Comparison of ENCODE assay signal across 21 cellular contexts in the genomic region with DNA sequence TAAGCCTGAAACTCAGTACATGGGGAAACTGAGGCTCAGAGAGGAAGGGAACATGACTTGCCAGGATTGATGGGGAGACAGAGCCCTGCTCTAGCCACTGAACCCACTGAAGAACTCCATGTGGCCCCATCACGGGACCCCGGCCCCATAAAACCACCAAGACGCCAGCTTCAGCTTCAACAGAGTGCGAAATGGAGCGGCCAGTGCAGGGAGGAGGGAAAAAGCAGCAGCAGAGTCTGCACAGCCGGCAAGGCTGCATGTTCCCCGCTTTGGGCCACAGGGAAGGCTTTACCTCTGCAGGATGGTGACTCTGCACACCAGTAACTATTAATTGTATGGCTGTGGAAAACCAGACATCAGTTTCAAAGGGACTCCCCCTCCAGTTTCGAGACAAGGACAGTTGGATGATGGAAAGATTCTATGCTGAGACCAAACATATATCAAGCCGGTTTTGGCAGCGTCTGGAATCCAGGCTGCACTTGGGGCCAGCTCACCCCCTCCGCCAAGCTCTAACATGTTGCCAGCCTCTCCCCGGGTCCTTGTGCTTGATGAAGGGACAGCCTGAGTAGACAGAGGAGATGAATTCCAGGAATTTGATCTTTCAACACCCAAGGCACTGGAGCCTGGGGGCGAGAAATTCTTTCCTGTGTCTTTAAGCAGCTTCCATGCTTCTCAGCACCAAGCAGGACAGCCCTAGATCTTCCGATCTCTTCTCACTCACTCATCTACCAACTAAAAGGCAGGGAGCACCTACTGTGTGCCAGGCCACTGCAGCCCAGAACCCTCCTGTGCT. TPM values are rescaled to one million over a fixed set of nuclear protein-coding genes. Genes with fewer than 3 reads are reported as not detected.
A peak's percentile ranks its signal among the peaks of the same experiment; 100 is the strongest.
DNase-seq lines count a peak whose midpoint lies in the region; ATAC-seq and TF ChIP-seq lines count a peak whose summit lies in the region.
"Had no signal": no experiment of that assay in that cellular context is flagged by ENCODE, and none has a peak within 500 bp of the region (broad histone marks: within the 10 kb centered on the region; RNA-seq: fewer than 3 reads in every experiment).

No MANE protein-coding gene starts in this region.

- H3K4me1 ChIP-seq in RWPE2 (ENCODE audit: insufficient read depth, poor library complexity, severe bottlenecking) (peaks cover 9% of the 10 kb centered on the region), smooth muscle cell (ENCODE audit: low read depth) (no peaks in the 10 kb centered on the region)
- H3K4me1 ChIP-seq: heart right ventricle had no signal

- peak overlapping the region; percentile 4 for H3K4me2 ChIP-seq in smooth muscle cell

- H3K27me3 Mint-ChIP-seq in activated CD8-positive, alpha-beta memory T cell treated with anti-CD3 and anti-CD28 coated beads, Interleukin-2, amount 10 ng/mL, durations not matched to agents 7 days and 5 days = peaks cover 17% of the 10 kb centered on the region

- TF ChIP-seq CTCF in RWPE2 (IDR thresholded peaks at IDR 0.05; ENCODE audit: poor library complexity, severe bottlenecking) = no peak
- TF ChIP-seq CTCF in smooth muscle cell (IDR thresholded peaks at IDR 0.05; ENCODE audit: borderline replicate concordance, insufficient read depth, poor library complexity, severe bottlenecking) = no peak

- DNase-seq in activated CD8-positive, alpha-beta memory T cell treated with anti-CD3 and anti-CD28 coated beads, Interleukin-2, amount 10 ng/mL, durations not matched to agents 7 days and 5 days = peak; percentile 21
- DNase-seq in activated CD8-positive, alpha-beta memory T cell treated with anti-CD3 and anti-CD28 coated beads, Interleukin-2, amount 50 U/mL, for 48 hours = no peak
- DNase-seq in RWPE2 (ENCODE audit: low spot score) (no peak), iPS-NIHi11 (ENCODE audit: low spot score) (peak; percentile 7), smooth muscle cell (lab: John Stamatoyannopoulos, UW; ENCODE audit: unreplicated experiment) (no peak), Ammon's horn (ENCODE audit: low spot score) (no peak)
- DNase-seq: activated CD4-positive, alpha-beta memory T cell treated with anti-CD3 and anti-CD28 coated beads for 36 hours; heart right ventricle; HFFc6; left cardiac atrium; NCI-H1436 treated with DMSO at 0.1 percent for 48 hours; NCI-H2227 treated with DMSO at 0.1 percent for 48 hours; NK-92 treated with Interleukin-12 subunit alpha and Interleukin-12 subunit beta, amount 100 ng/mL, for 24 hours; stimulated activated naive CD4-positive, alpha-beta T cell had no signal

- H3K27me3 ChIP-seq in RWPE2 (ENCODE audit: insufficient read depth, poor library complexity, severe bottlenecking) = no peaks in the 10 kb centered on the region
- no peaks in the 10 kb centered on the region for H3K27me3 ChIP-seq in smooth muscle cell (ENCODE audit: low read depth)

- no peak overlapping the region for H3K9ac ChIP-seq in smooth muscle cell (ENCODE audit: low read depth)

- H2AFZ ChIP-seq in smooth muscle cell (ENCODE audit: low read depth) = no peak overlapping the region

- no peaks in the 10 kb centered on the region for H3K4me1 Mint-ChIP-seq in activated CD8-positive, alpha-beta memory T cell treated with anti-CD3 and anti-CD28 coated beads, Interleukin-2, amount 10 ng/mL, durations not matched to agents 7 days and 5 days
- H3K4me1 Mint-ChIP-seq: CD14-positive monocyte had no signal

- no peak for ATAC-seq in activated CD8-positive, alpha-beta memory T cell treated with anti-CD3 and anti-CD28 coated beads, Interleukin-2, amount 10 ng/mL, durations not matched to agents 7 days and 5 days
- ATAC-seq in RWPE2 (ENCODE audit: low read depth) (peak; percentile 88), GM21367 (IDR thresholded peaks at IDR 0.05; ENCODE audit: unreplicated experiment) (no peak), GM21528 (IDR thresholded peaks at IDR 0.05; ENCODE audit: low FRiP score, unreplicated experiment) (no peak)
- ATAC-seq: heart right ventricle, left cardiac atrium had no signal

- CTCF ChIA-PET in activated CD8-positive, alpha-beta memory T cell treated with anti-CD3 and anti-CD28 coated beads, Interleukin-2, amount 10 ng/mL, durations not matched to agents 7 days and 5 days (lab: Charles Lee) = no interaction called here

- H3K36me3 Mint-ChIP-seq in activated CD8-positive, alpha-beta memory T cell treated with anti-CD3 and anti-CD28 coated beads, Interleukin-2, amount 10 ng/mL, durations not matched to agents 7 days and 5 days = no peaks in the 10 kb centered on the region
- H3K36me3 Mint-ChIP-seq: activated CD4-positive, alpha-beta memory T cell treated with anti-CD3 and anti-CD28 coated beads for 36 hours; CD14-positive monocyte had no signal

- no peak overlapping the region for H3K27ac Mint-ChIP-seq in activated CD8-positive, alpha-beta memory T cell treated with anti-CD3 and anti-CD28 coated beads, Interleukin-2, amount 10 ng/mL, durations not matched to agents 7 days and 5 days
- H3K27ac Mint-ChIP-seq: activated CD4-positive, alpha-beta memory T cell treated with anti-CD3 and anti-CD28 coated beads for 36 hours; activated T-helper 1 cell treated with anti-CD3 and anti-CD28 coated beads, Interleukin-12 subunit alpha, Interleukin-12 subunit beta, Interleukin-2, Interleukin-4 antibody, amounts not matched to agents 30 ng/mL and 10 ng/mL and 1 ng/mL, durations not matched to agents 14 hours and 24 hours and 36 hours; HFFc6; progenitor cell of endocrine pancreas had no signal

- no peaks in the 10 kb centered on the region for H3K9me3 Mint-ChIP-seq in activated CD8-positive, alpha-beta memory T cell treated with anti-CD3 and anti-CD28 coated beads, Interleukin-2, amount 10 ng/mL, durations not matched to agents 7 days and 5 days (ENCODE audit: low read depth)
- H3K9me3 Mint-ChIP-seq: activated CD4-positive, alpha-beta memory T cell treated with anti-CD3 and anti-CD28 coated beads for 36 hours; activated T-helper 1 cell treated with anti-CD3 and anti-CD28 coated beads, Interleukin-12 subunit alpha, Interleukin-12 subunit beta, Interleukin-2, Interleukin-4 antibody, amounts not matched to agents 30 ng/mL and 10 ng/mL and 1 ng/mL, durations not matched to agents 14 hours and 24 hours and 36 hours; HFFc6 had no signal

- no peaks in the 10 kb centered on the region for H3K79me2 ChIP-seq in smooth muscle cell (ENCODE audit: low read depth)

- H3K36me3 ChIP-seq in RWPE2 (ENCODE audit: low read depth) (no peaks in the 10 kb centered on the region), smooth muscle cell (ENCODE audit: low read depth) (no peaks in the 10 kb centered on the region)
- H3K36me3 ChIP-seq: heart right ventricle had no signal

- H3K4me3 ChIP-seq in RWPE2 (ENCODE audit: severe bottlenecking) (no peak overlapping the region), smooth muscle cell (no peak overlapping the region)
- H3K4me3 ChIP-seq: heart right ventricle had no signal

- H4K20me1 ChIP-seq in smooth muscle cell (ENCODE audit: low read depth) = no peaks in the 10 kb centered on the region

- no peak overlapping the region for H3K4me3 Mint-ChIP-seq in activated CD8-positive, alpha-beta memory T cell treated with anti-CD3 and anti-CD28 coated beads, Interleukin-2, amount 10 ng/mL, durations not matched to agents 7 days and 5 days
- H3K4me3 Mint-ChIP-seq: activated CD4-positive, alpha-beta memory T cell treated with anti-CD3 and anti-CD28 coated beads for 36 hours; activated T-helper 1 cell treated with anti-CD3 and anti-CD28 coated beads, Interleukin-12 subunit alpha, Interleukin-12 subunit beta, Interleukin-2, Interleukin-4 antibody, amounts not matched to agents 30 ng/mL and 10 ng/mL and 1 ng/mL, durations not matched to agents 14 hours and 24 hours and 36 hours; CD14-positive monocyte; HFFc6 had no signal

- H3K9me3 ChIP-seq in RWPE2 (ENCODE audit: severe bottlenecking) = no peaks in the 10 kb centered on the region
- H3K9me3 ChIP-seq in smooth muscle cell (replicated peaks; ENCODE audit: low read depth) = no peaks in the 10 kb centered on the region
- H3K9me3 ChIP-seq: heart right ventricle had no signal

- 44% methylated on average over 14 of the region's 14 CpGs for WGBS in smooth muscle cell (ENCODE audit: low lambda C conversion rate)

- H3K27ac ChIP-seq in RWPE2 (ENCODE audit: poor library complexity, severe bottlenecking) = peak overlapping the region; percentile 12
- H3K27ac ChIP-seq in smooth muscle cell (ENCODE audit: low read depth) = no peak overlapping the region
- H3K27ac ChIP-seq: heart right ventricle, VCaP had no signal

- H3F3A ChIP-seq in smooth muscle cell (ENCODE audit: low read depth) = no peaks in the 10 kb centered on the region

RNA-seq across cellular contexts. Expression of a gene that starts 55.7 kb away (rescaled TPM):
- 10 to 100 TPM; 53.0 to 66.2 TPM for total RNA-seq in activated CD8-positive, alpha-beta memory T cell treated with anti-CD3 and anti-CD28 coated beads, Interleukin-2, amount 10 ng/mL, durations not matched to agents 7 days and 5 days
- total RNA-seq in smooth muscle cell = 3.0 and 3.6 TPM in 2 replicates
- 0.47 and 0.56 TPM in 2 replicates for polyA plus RNA-seq in smooth muscle cell
- polyA plus RNA-seq: CD14-positive monocyte, fibroblast of lung had no signal

Comparison
In these comparisons a context has a peak if more than half of its experiments do, and no peak if none do; other contexts are left out.
1. DNase-seq: peak in activated CD8-positive, alpha-beta memory T cell treated with anti-CD3 and anti-CD28 coated beads, Interleukin-2, amount 10 ng/mL, durations not matched to agents 7 days and 5 days (single experiment) and iPS-NIHi11 (single experiment); none in activated CD8-positive, alpha-beta memory T cell treated with anti-CD3 and anti-CD28 coated beads, Interleukin-2, amount 50 U/mL, for 48 hours (single experiment), RWPE2 (single experiment), smooth muscle cell (single experiment) and Ammon's horn (single experiment).
2. RNA of a gene that starts 55.7 kb away (total RNA-seq): 53.0 to 66.2 TPM in activated CD8-positive, alpha-beta memory T cell treated with anti-CD3 and anti-CD28 coated beads, Interleukin-2, amount 10 ng/mL, durations not matched to agents 7 days and 5 days; 3.0 to 3.6 TPM in smooth muscle cell; every median in the first group is over 10 times any median in the second.